Comparison of ENCODE assay signal across 8 cellular contexts in genomic region chr1:220803401-220804201, GRCh38. TPM values are rescaled to one million over a fixed set of nuclear protein-coding genes. Genes with fewer than 3 reads are reported as not detected.
DNase-seq lines count a peak whose midpoint lies in the region; ATAC-seq and TF ChIP-seq lines count a peak whose summit lies in the region.

No MANE protein-coding gene starts in this region.

- H3K4me3 ChIP-seq in BJ (ENCODE audit: low read depth, low read length) (no peak overlapping the region), WERI-Rb-1 (ENCODE audit: low read depth, low read length) (no peak overlapping the region), retinal pigment epithelial cell (ENCODE audit: low read length) (no peak overlapping the region)

- H3K9me3 ChIP-seq in WERI-Rb-1 (ENCODE audit: severe bottlenecking): no peaks in the 10 kb centered on the region

- intact Hi-C loops in Right ventricle myocardium superior (cut with DNase I): no loop called here

- H3K36me3 ChIP-seq in BJ (ENCODE audit: control insufficient read depth, insufficient read depth, low read length) (no peaks in the 10 kb centered on the region), WERI-Rb-1 (peaks cover 47% of the 10 kb centered on the region)

- TF ChIP-seq CTCF in BJ (IDR thresholded peaks at IDR 0.05; ENCODE audit: insufficient read depth, low read depth, low read length) (peak; percentile 70), WERI-Rb-1 (IDR thresholded peaks at IDR 0.05; ENCODE audit: low read depth, low read length) (peak; percentile 52), retinal pigment epithelial cell (conservative IDR thresholded peaks at IDR 0.05; ENCODE audit: low read depth, low read length) (peak; percentile 76)

- H3K27me3 ChIP-seq in BJ (ENCODE audit: control insufficient read depth, insufficient read depth, low read length) (peaks cover 1% of the 10 kb centered on the region; the same call in 1 of the 2 replicates), WERI-Rb-1 (ENCODE audit: insufficient read depth, low read depth, severe bottlenecking) (no peaks in the 10 kb centered on the region)

- POLR2A ChIA-PET in BJ (lab: Charles Lee): no interaction called here

- CTCF ChIA-PET in BJ (lab: Yijun Ruan, JAX): interaction anchor here (0.6 to 1.6 kb wide), 15 partner anchors 13 to 1396 kb away, joined by 3 to 5 read pairs (median 3); no protein-coding TSS in a partner anchor

- ATAC-seq in GM18519 (IDR thresholded peaks at IDR 0.05; ENCODE audit: low FRiP score, unreplicated experiment) (peak; percentile 72), Right ventricle myocardium superior (ENCODE audit: poor library complexity) (peak; percentile 59)

- DNase-seq in BJ (ENCODE audit: low read depth) (no peak), LHCN-M2 (ENCODE audit: low read depth) (peak; percentile 36), WERI-Rb-1 (peak; percentile 53), Right ventricle myocardium superior (no peak), retinal pigment epithelial cell (ENCODE audit: low read depth) (no peak), occipital lobe (lab: John Stamatoyannopoulos, UW) (no peak)
- no peak for DNase-seq in effector CD4-positive, alpha-beta T cell

- no peak overlapping the region; the same call in 1 of the 2 replicates for H3K27ac ChIP-seq in WERI-Rb-1

RNA-seq across cellular contexts. Expression of gene MTARC1, which starts 16.9 kb away (rescaled TPM):
- 0.72 and 1.0 TPM in 2 replicates for polyA plus RNA-seq in BJ (2011; rRNA removed)
- polyA minus RNA-seq in BJ (2011; rRNA and poly(A)+ RNA removed): 0.36 and 0.47 TPM in 2 replicates
- total RNA-seq in LHCN-M2 (2014; rRNA removed) (0.34 and 2.5 TPM in 2 replicates), Right ventricle myocardium superior (6.9 TPM), occipital lobe (9.4 TPM)
- 0.50 TPM for polyA plus RNA-seq in LHCN-M2 (2012)

RNA-seq across cellular contexts. Expression of gene MTARC2, which starts 55.5 kb away (rescaled TPM):
- polyA plus RNA-seq in BJ (2011; rRNA removed): 5.7 and 6.1 TPM in 2 replicates
- polyA minus RNA-seq in BJ (2011; rRNA and poly(A)+ RNA removed): 3.3 and 3.8 TPM in 2 replicates
- 0.17 and 1.5 TPM in 2 replicates for total RNA-seq in LHCN-M2 (2014; rRNA removed)
- 3.1 TPM for polyA plus RNA-seq in LHCN-M2 (2012)
- 23.2 TPM for total RNA-seq in Right ventricle myocardium superior
- total RNA-seq in occipital lobe: 7.8 TPM

Comparison
In these comparisons a context has a peak if more than half of its experiments do, and no peak if none do; other contexts are left out.
1. DNase-seq: peak in LHCN-M2 (single experiment) and WERI-Rb-1 (single experiment); none in BJ (single experiment), Right ventricle myocardium superior (single experiment), retinal pigment epithelial cell (single experiment), effector CD4-positive, alpha-beta T cell (single experiment) and occipital lobe (single experiment).
2. Peak in every context shown above with its lines, with median percentiles within 50 percentile points of each other: CTCF ChIP-seq.